24 cellular contexts compared by ENCODE assay signal in the genomic region with DNA sequence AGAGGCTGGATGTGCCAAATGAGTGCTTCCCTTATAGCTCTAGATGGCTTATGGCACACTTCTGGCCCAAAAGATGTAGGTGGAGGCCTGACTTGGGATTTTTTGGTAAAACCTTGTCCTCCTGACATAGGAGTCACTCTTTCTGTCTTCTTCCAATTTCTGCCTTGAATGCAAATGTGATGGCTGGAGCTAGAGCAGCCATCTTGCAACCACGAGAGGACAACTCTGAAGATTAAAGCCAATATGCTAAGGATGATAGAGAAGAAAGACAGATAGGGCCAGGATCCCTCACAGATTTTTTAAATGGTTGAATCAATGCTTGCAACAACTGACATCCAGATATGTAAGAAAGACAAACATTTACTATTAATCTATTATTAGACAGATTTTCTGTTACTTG. TPM values are rescaled to one million over a fixed set of nuclear protein-coding genes. Genes with fewer than 3 reads are reported as not detected.
A peak's percentile ranks its signal among the peaks of the same experiment; 100 is the strongest.
DNase-seq lines count a peak whose midpoint lies in the region; ATAC-seq, FAIRE-seq and TF ChIP-seq lines count a peak whose summit lies in the region.
"Had no signal": no experiment of that assay in that cellular context is flagged by ENCODE, and none has a peak within 500 bp of the region (broad histone marks: within the 10 kb centered on the region; RNA-seq: fewer than 3 reads in every experiment).

No MANE protein-coding gene starts in this region.

- H3K4me3 ChIP-seq in SK-N-MC: no peak overlapping the region
- no peak overlapping the region for H3K4me3 ChIP-seq in H1 (ENCODE audit: extremely low read depth in 1 of 4, insufficient read depth in 2 of 4, low read depth in 3 of 4, low read length in 4 of 4)
- H3K4me3 ChIP-seq: BLaER1, GM12878 had no signal

- H2BK20ac ChIP-seq in H1 (ENCODE audit: low read length): peak overlapping the region; percentile 51; the same call in 1 of the 2 replicates

- H3K23me2 ChIP-seq in H1 (ENCODE audit: low read depth, low read length): no peaks in the 10 kb centered on the region; the same call in 1 of the 2 replicates

- no peak for FAIRE-seq in H1 (lab: Jason Lieb, UNC)
- FAIRE-seq: A204.1, GM12878, GM12892, GM18507 had no signal

- no peak for TF ChIP-seq EP300 in H1 (IDR thresholded peaks at IDR 0.05; ENCODE audit: borderline replicate concordance in 1 of 2, low read depth in 2 of 2, low read length in 2 of 2)

- H3K18ac ChIP-seq in H1 (ENCODE audit: extremely low read depth, low read length): no peak overlapping the region

- no peak overlapping the region for H3K23ac ChIP-seq in H1 (ENCODE audit: insufficient read length)

- peaks cover 0 to 9% (median 5%) of the 10 kb centered on the region in 4 experiments; a peak in 5 of 7 replicates for H3K4me1 ChIP-seq in H1 (replicated peaks in 1 of 4; ENCODE audit: control insufficient read depth in 3 of 4, insufficient read depth in 4 of 4, low read length in 3 of 4)
- H3K4me1 ChIP-seq: BE2C, BLaER1 had no signal

- no peak for TF ChIP-seq CTCF in H1 (IDR thresholded peaks at IDR 0.05; ENCODE audit: control extremely low read depth in 1 of 3, insufficient read depth in 1 of 3, low read depth in 1 of 3, low read length in 3 of 3)

- DNase-seq in SK-N-MC (ENCODE audit: low read depth, low spot score) (no peak), H1 (ENCODE audit: low read depth in 1 of 2, low spot score in 2 of 2) (no peak), NCI-H2171 (lab: John Stamatoyannopoulos, UW) (no peak)
- no peak for DNase-seq in activated effector memory CD4-positive, alpha-beta T cell treated with anti-CD3 and anti-CD28 coated beads, Interleukin-2, amount 50 U/mL, for 16 hours
- DNase-seq: 8988T; ACHN; BE2C; C1 segment of cervical spinal cord; CD4-positive, alpha-beta memory T cell; CD4-positive, CD25-positive, alpha-beta regulatory T cell; CD8-positive, alpha-beta memory T cell; COR-L47; DMS 273 treated with DMSO at 0.1 percent for 48 hours; DMS153; DMS79; DND-41; EL; GDM1 had no signal

- WGBS in H1 (ENCODE audit: extremely low coverage in 1 of 2, insufficient coverage in 1 of 2, insufficient read length in 1 of 2, insufficient replicate concordance in 2 of 2, low coverage in 1 of 2, low lambda C conversion rate in 2 of 2, missing lambda C conversion rate in 1 of 2), 2 experiments: 74% methylated on average over 1 of the region's 1 CpG; no CpG with 5 or more reads in 1 of the 2 experiments

- no peaks in the 10 kb centered on the region for H4K20me1 ChIP-seq in H1 (replicated peaks in 1 of 2; ENCODE audit: control insufficient read depth in 1 of 2, insufficient read depth in 2 of 2, low read length in 2 of 2)
- H4K20me1 ChIP-seq: BLaER1 had no signal

- H2AK5ac ChIP-seq in H1 (ENCODE audit: low read depth, low read length): no peak overlapping the region

- no peak overlapping the region for H3K4ac ChIP-seq in H1 (replicated peaks; ENCODE audit: insufficient read length, low read depth, low read length)

- H3K27me3 ChIP-seq in H1 (replicated peaks in 1 of 4; ENCODE audit: control insufficient read depth in 3 of 4, extremely low read depth in 1 of 4, insufficient read depth in 3 of 4, low read length in 3 of 4): no peaks in the 10 kb centered on the region; a peak in 2 of 7 replicates

- no peak for TF ChIP-seq POLR2A in H1 (IDR thresholded peaks at IDR 0.05; ENCODE audit: control extremely low read depth in 1 of 2, low read depth in 2 of 2, low read length in 2 of 2)

- no peaks in the 10 kb centered on the region for H3K79me2 ChIP-seq in H1 (ENCODE audit: control insufficient read depth in 1 of 2, insufficient read depth in 2 of 2, low read length in 2 of 2)

- H2BK5ac ChIP-seq in H1 (ENCODE audit: low read depth, low read length): no peak overlapping the region

- no peak for ATAC-seq in HG03571 (IDR thresholded peaks at IDR 0.05; ENCODE audit: unreplicated experiment)
- ATAC-seq: GM12878 had no signal

- POLR2A ChIA-PET in H1 (lab: Charles Lee; ENCODE audit: partially characterized antibody): interaction anchor here (1.2 kb wide), 1 partner anchor 18 kb away, joined by 3 read pairs; no protein-coding TSS in a partner anchor

- no peak overlapping the region for H4K91ac ChIP-seq in H1 (replicated peaks; ENCODE audit: insufficient read length, low read length)

- no peak overlapping the region for H3K14ac ChIP-seq in H1 (ENCODE audit: insufficient read length)

- H3K9me3 ChIP-seq in SK-N-MC (ENCODE audit: low read depth, low read length) (no peaks in the 10 kb centered on the region), H1 (ENCODE audit: insufficient read depth in 2 of 2, low read depth in 1 of 2, low read length in 1 of 2) (no peaks in the 10 kb centered on the region)
- H3K9me3 ChIP-seq: BE2C, BLaER1 had no signal

- H2BK15ac ChIP-seq in H1 (ENCODE audit: low read length): no peak overlapping the region

- CTCF ChIA-PET in H1 (lab: Charles Lee; ENCODE audit: partially characterized antibody): interaction anchor here (1.0 to 4.3 kb wide), 2 partner anchors 8 to 29 kb away, joined by 3 to 35 read pairs; no protein-coding TSS in a partner anchor

- no peak overlapping the region for H4K5ac ChIP-seq in H1 (ENCODE audit: insufficient read length, low read depth, low read length)

- H3K9ac ChIP-seq in SK-N-MC (ENCODE audit: insufficient read length) (no peak overlapping the region), H1 (replicated peaks in 1 of 4; ENCODE audit: extremely low read depth in 1 of 4, low read depth in 3 of 4, low read length in 3 of 4) (no peak overlapping the region)
- H3K9ac ChIP-seq: BLaER1 had no signal

- H2BK12ac ChIP-seq in H1 (ENCODE audit: low read depth, low read length): no peak overlapping the region

- no peak for TF ChIP-seq RAD21 in H1 (IDR thresholded peaks at IDR 0.05 in 1 of 2, conservative IDR thresholded peaks at IDR 0.05 in 1 of 2; ENCODE audit: low read depth in 2 of 2, low read length in 2 of 2)

- no peak overlapping the region for H2AFZ ChIP-seq in H1 (ENCODE audit: low read length)

- no peak overlapping the region for H2BK120ac ChIP-seq in H1 (replicated peaks; ENCODE audit: low read depth, low read length)

- H3K27ac ChIP-seq in SK-N-MC (peak overlapping the region; percentile 98), H1 (ENCODE audit: low read depth, low read length) (no peak overlapping the region)
- H3K27ac ChIP-seq: BLaER1 had no signal

- no peaks in the 10 kb centered on the region for H3K79me1 ChIP-seq in H1 (ENCODE audit: low read depth, low read length)

- no peak overlapping the region for H3K56ac ChIP-seq in H1 (replicated peaks; ENCODE audit: insufficient read length, low read depth, low read length)

- H4K8ac ChIP-seq in H1 (ENCODE audit: extremely low read depth, insufficient read depth, low read length): no peak overlapping the region

- no peaks in the 10 kb centered on the region for H3K36me3 ChIP-seq in SK-N-MC (ENCODE audit: insufficient read depth, low read length)
- H3K36me3 ChIP-seq in H1 (ENCODE audit: control insufficient read depth in 2 of 4, insufficient read depth in 4 of 4, low read length in 3 of 4): no peaks in the 10 kb centered on the region
- H3K36me3 ChIP-seq: BE2C, BLaER1 had no signal

- no peak overlapping the region for H3K4me2 ChIP-seq in H1 (ENCODE audit: insufficient read depth in 1 of 2, low read depth in 2 of 2, low read length in 2 of 2)
- H3K4me2 ChIP-seq: BLaER1 had no signal

TF ChIP-seq in H1, 55 proteins besides CTCF, POLR2A, EP300 and RAD21 (continues in another document):
- TF ChIP-seq YY1 (IDR thresholded peaks at IDR 0.05; ENCODE audit: low read depth, low read length): no peak
- no peak for TF ChIP-seq HDAC2 (IDR thresholded peaks at IDR 0.05; ENCODE audit: borderline replicate concordance in 1 of 2, low read depth in 2 of 2, low read length in 2 of 2)
- TF ChIP-seq RXRA (IDR thresholded peaks at IDR 0.05; ENCODE audit: insufficient read depth, low read depth, low read length): no peak
- TF ChIP-seq ASH2L (IDR thresholded peaks at IDR 0.05; ENCODE audit: low read length): no peak
- no peak for TF ChIP-seq ATF2 (IDR thresholded peaks at IDR 0.05; ENCODE audit: low read length)
- no peak for TF ChIP-seq CHD2 (IDR thresholded peaks at IDR 0.05; ENCODE audit: low read length)
- no peak for TF ChIP-seq CTBP2 (IDR thresholded peaks at IDR 0.05; ENCODE audit: borderline replicate concordance, insufficient read depth, insufficient read length, low read length)
- TF ChIP-seq CHD1 (IDR thresholded peaks at IDR 0.05; ENCODE audit: low read depth, low read length): no peak
- TF ChIP-seq SRF (IDR thresholded peaks at IDR 0.05; ENCODE audit: low read depth, low read length): no peak
- no peak for TF ChIP-seq POLR2AphosphoS5 (IDR thresholded peaks at IDR 0.05; ENCODE audit: low read depth, low read length)
- TF ChIP-seq JUN (IDR thresholded peaks at IDR 0.05; ENCODE audit: low read depth, low read length): no peak
- no peak for TF ChIP-seq KDM1A (IDR thresholded peaks at IDR 0.05; ENCODE audit: borderline replicate concordance, low read length)
- TF ChIP-seq SP1 (IDR thresholded peaks at IDR 0.05; ENCODE audit: low read depth, low read length): no peak
- TF ChIP-seq, protein P1, sequence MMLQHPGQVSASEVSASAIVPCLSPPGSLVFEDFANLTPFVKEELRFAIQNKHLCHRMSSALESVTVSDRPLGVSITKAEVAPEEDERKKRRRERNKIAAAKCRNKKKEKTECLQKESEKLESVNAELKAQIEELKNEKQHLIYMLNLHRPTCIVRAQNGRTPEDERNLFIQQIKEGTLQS (IDR thresholded peaks at IDR 0.05; ENCODE audit: insufficient read depth, low read depth, low read length): no peak

RNA-seq across cellular contexts. Expression of gene GPR137B, which starts 8.5 kb away (rescaled TPM):
- 7.4 and 7.7 TPM in 2 replicates for total RNA-seq in H1 (2021; fragmentation: NEBNext Ultra II Directional; extraction: Animal tissue kit (Norgen Biotek cat#: 25700))
- polyA plus RNA-seq in H1 (2011; rRNA removed): 6.4 and 6.9 TPM in 2 replicates
- polyA plus RNA-seq in H1 (2011; cell fraction: cytosol; rRNA removed): 3.8 TPM
- polyA plus RNA-seq in H1 (2011; cell fraction: nucleus; rRNA removed): 17.5 TPM
- polyA plus RNA-seq in H1 (2012, experiment 1 of 2): 4.8 to 6.8 TPM (median 6.4 TPM) in 4 replicates
- 2.7 TPM for polyA plus RNA-seq in H1 (2012, experiment 2 of 2)
- 7.5 TPM for polyA plus RNA-seq in H1 (2013, experiment 1 of 2)
- polyA plus RNA-seq in H1 (2013, experiment 2 of 2): 8.2 TPM
- 6.5 and 7.5 TPM in 2 replicates for polyA minus RNA-seq in H1 (2011; rRNA and poly(A)+ RNA removed)
- 2.5 TPM for polyA minus RNA-seq in H1 (2011; cell fraction: cytosol; rRNA and poly(A)+ RNA removed)
- polyA minus RNA-seq in H1 (2011; cell fraction: nucleus; rRNA and poly(A)+ RNA removed): 16.5 TPM
